Comparison of ENCODE assay signal across 9 cellular contexts in genomic region chr1:157968503-157968902, GRCh38. TPM values are rescaled to one million over a fixed set of nuclear protein-coding genes. Genes with fewer than 3 reads are reported as not detected.
DNase-seq lines count a peak whose midpoint lies in the region; TF ChIP-seq lines count a peak whose summit lies in the region.
"Had no signal": no experiment of that assay in that cellular context is flagged by ENCODE, and none has a peak within 500 bp of the region (broad histone marks: within the 10 kb centered on the region; RNA-seq: fewer than 3 reads in every experiment).

No MANE protein-coding gene starts in this region.

- no peak overlapping the region for H3K4me3 ChIP-seq in HFF-Myc (replicated peaks; ENCODE audit: low read depth, low read length)
- H3K4me3 ChIP-seq in fibroblast of the aortic adventitia (ENCODE audit: low read depth, low read length), result no peak overlapping the region
- no peak overlapping the region for H3K4me3 ChIP-seq in skin epidermis
- H3K4me3 ChIP-seq: GM23338 had no signal

- TF ChIP-seq CTCF in HFF-Myc (IDR thresholded peaks at IDR 0.05; ENCODE audit: low read depth, low read length, missing control alignments) (no peak), RWPE1 (conservative IDR thresholded peaks at IDR 0.05; ENCODE audit: low read depth) (no peak), fibroblast of the aortic adventitia (IDR thresholded peaks at IDR 0.05; ENCODE audit: insufficient read depth, low read length) (no peak)

- peak; percentile 90 for DNase-seq in HFF-Myc (ENCODE audit: extremely low read depth, low read depth)
- peak; percentile 58 for DNase-seq in RWPE1 (ENCODE audit: low spot score)
- peak; percentile 81 for DNase-seq in fibroblast of the aortic adventitia (ENCODE audit: low read depth)
- no peak for DNase-seq in RKO (ENCODE audit: low spot score)
- no peak for DNase-seq in cortex of kidney (lab: John Stamatoyannopoulos, UW)
- no peak for DNase-seq in SW 1271 (lab: John Stamatoyannopoulos, UW)
- no peak for DNase-seq in NCI-H524 treated with DMSO at 0.1 percent for 48 hours (lab: John Stamatoyannopoulos, UW)

- H3K27ac ChIP-seq in RWPE1 (peak overlapping the region; percentile 97), skin epidermis (peak overlapping the region in 12 of 21 experiments; percentile 18 to 75 (median 54))

- CTCF ChIA-PET in RWPE1 (lab: Yijun Ruan, JAX), result interaction anchor here (0.6 to 2.4 kb wide), 8 partner anchors 23 to 239 kb away, joined by 3 to 19 read pairs (median 7); no protein-coding TSS in a partner anchor

- POLR2A ChIA-PET in RWPE1 (lab: Yijun Ruan, JAX; ENCODE audit: low non-redundant PET), result no interaction called here

RNA-seq across cellular contexts. Expression of gene KIRREL1, which starts 24.9 kb away (rescaled TPM):
- 96.8 and 96.9 TPM in 2 replicates for total RNA-seq in fibroblast of the aortic adventitia (ENCODE audit: low replicate concordance)

Comparison
In these comparisons a context has a peak if more than half of its experiments do, and no peak if none do; other contexts are left out.
1. DNase-seq: peak in HFF-Myc (single experiment), RWPE1 (single experiment) and fibroblast of the aortic adventitia (single experiment); none in RKO (single experiment), cortex of kidney (single experiment), SW 1271 (0 of 2) and NCI-H524 treated with DMSO at 0.1 percent for 48 hours (single experiment).